Comparison of ENCODE assay signal across 22 cellular contexts in genomic region chr4:6041794-6042193, GRCh38. TPM values are rescaled to one million over a fixed set of nuclear protein-coding genes. Genes with fewer than 3 reads are reported as not detected.
DNase-seq lines count a peak whose midpoint lies in the region; ATAC-seq, FAIRE-seq and TF ChIP-seq lines count a peak whose summit lies in the region.
"Had no signal": no experiment of that assay in that cellular context is flagged by ENCODE, and none has a peak within 500 bp of the region (broad histone marks: within the 10 kb centered on the region; RNA-seq: fewer than 3 reads in every experiment).

No MANE protein-coding gene starts in this region.

- no peak overlapping the region for H3K4me3 Mint-ChIP-seq in activated CD8-positive, alpha-beta memory T cell treated with anti-CD3 and anti-CD28 coated beads, Interleukin-2, amount 10 ng/mL, durations not matched to agents 7 days and 5 days
- no peak overlapping the region for H3K4me3 Mint-ChIP-seq in type B pancreatic cell
- H3K4me3 Mint-ChIP-seq: GM23338 had no signal

- H2AFZ ChIP-seq in GM12878 (ENCODE audit: control insufficient read depth, low read depth, low read length): no peak overlapping the region
- H2AFZ ChIP-seq: GM23338 had no signal

- H4K20me1 ChIP-seq in GM12878 (ENCODE audit: control insufficient read depth, insufficient read depth): no peaks in the 10 kb centered on the region

- no peaks in the 10 kb centered on the region for H3K79me2 ChIP-seq in GM12878 (ENCODE audit: control insufficient read depth, insufficient read depth, low read length)

- H3K4me1 ChIP-seq in GM12878 (ENCODE audit: control insufficient read depth, insufficient read depth, low read length): peaks cover 11% of the 10 kb centered on the region
- H3K4me1 ChIP-seq: HAP-1, Peyer's patch had no signal

- no peak for DNase-seq in activated CD8-positive, alpha-beta memory T cell treated with anti-CD3 and anti-CD28 coated beads, Interleukin-2, amount 10 ng/mL, durations not matched to agents 7 days and 5 days
- no peak for DNase-seq in activated CD8-positive, alpha-beta memory T cell treated with anti-CD3 and anti-CD28 coated beads for 24 hours
- no peak for DNase-seq in GM12878 (ENCODE audit: low read depth, low spot score)
- no peak for DNase-seq in type B pancreatic cell (ENCODE audit: extremely low spot score, unreplicated experiment)
- no peak for DNase-seq in NOMO-1 (lab: John Stamatoyannopoulos, UW; ENCODE audit: unreplicated experiment in 2 of 2)
- DNase-seq: KG1, NCI-H1092 treated with DMSO at 0.1 percent for 48 hours, NCI-H1436 treated with DMSO at 0.1 percent for 48 hours, NCI-H2029, NCI-H2227 treated with DMSO at 0.1 percent for 48 hours, NCI-H510A, NCI-H82, Peyer's patch had no signal

- no peaks in the 10 kb centered on the region for H3K36me3 ChIP-seq in GM12878 (ENCODE audit: control insufficient read depth in 2 of 2, insufficient read depth in 2 of 2, low read length in 1 of 2)
- H3K36me3 ChIP-seq: HAP-1, Peyer's patch had no signal

- H3K4me3 ChIP-seq in GM12878: no peak overlapping the region
- H3K4me3 ChIP-seq: GM23338, HAP-1, Peyer's patch had no signal

- H3K9me3 Mint-ChIP-seq in activated CD8-positive, alpha-beta memory T cell treated with anti-CD3 and anti-CD28 coated beads, Interleukin-2, amount 10 ng/mL, durations not matched to agents 7 days and 5 days (ENCODE audit: low read depth): no peaks in the 10 kb centered on the region
- H3K9me3 Mint-ChIP-seq in type B pancreatic cell: no peaks in the 10 kb centered on the region
- H3K9me3 Mint-ChIP-seq: GM23338 had no signal

- no peaks in the 10 kb centered on the region; a peak in 2 of 4 replicates for H3K27me3 ChIP-seq in GM12878 (replicated peaks in 1 of 2; ENCODE audit: control insufficient read depth in 2 of 2, insufficient read depth in 2 of 2, low read length in 1 of 2)
- H3K27me3 ChIP-seq: Peyer's patch had no signal

- TF ChIP-seq RAD21 in GM12878 (IDR thresholded peaks at IDR 0.05; ENCODE audit: insufficient read depth, low read depth, low read length): no peak

- no peaks in the 10 kb centered on the region for H3K9me3 ChIP-seq in GM12878 (replicated peaks; ENCODE audit: control insufficient read depth, insufficient read depth, low read length)
- H3K9me3 ChIP-seq: HAP-1, Peyer's patch had no signal

- no peak overlapping the region for H3K27ac ChIP-seq in GM12878 (ENCODE audit: control insufficient read depth, insufficient read depth)
- H3K27ac ChIP-seq: C4-2B, Peyer's patch had no signal

- RAD21 ChIA-PET in GM12878 (lab: Charles Lee; ENCODE audit: unreplicated experiment): no interaction called here

- no peak for FAIRE-seq in GM12878 (lab: Jason Lieb, UNC)
- FAIRE-seq: A204.1, G401.6, HTR-8/SVneo had no signal

- BruUV-seq in GM12878 (replicated peaks; lab: Mats Ljungman, UMichigan): no TSS peak

- H3K27ac Mint-ChIP-seq in activated CD8-positive, alpha-beta memory T cell treated with anti-CD3 and anti-CD28 coated beads, Interleukin-2, amount 10 ng/mL, durations not matched to agents 7 days and 5 days: peak overlapping the region; percentile 59
- no peak overlapping the region for H3K27ac Mint-ChIP-seq in type B pancreatic cell
- H3K27ac Mint-ChIP-seq: GM23338 had no signal

- CTCF ChIA-PET in activated CD8-positive, alpha-beta memory T cell treated with anti-CD3 and anti-CD28 coated beads, Interleukin-2, amount 10 ng/mL, durations not matched to agents 7 days and 5 days (lab: Charles Lee): interaction anchor here (1.0 to 1.5 kb wide), 4 partner anchors 12 to 289 kb away, joined by 3 to 4 read pairs (median 4); no protein-coding TSS in a partner anchor
- CTCF ChIA-PET in GM12878 (lab: Yijun Ruan, JAX): no interaction called here

- peak; percentile 51 for ATAC-seq in activated CD8-positive, alpha-beta memory T cell treated with anti-CD3 and anti-CD28 coated beads, Interleukin-2, amount 10 ng/mL, durations not matched to agents 7 days and 5 days
- peak; percentile 45 for ATAC-seq in HG03565 (IDR thresholded peaks at IDR 0.05; ENCODE audit: unreplicated experiment)
- ATAC-seq in GM12878: peak; percentile 32; the same call in 1 of the 3 replicates
- no peak for ATAC-seq in GM18861 (IDR thresholded peaks at IDR 0.05; ENCODE audit: unreplicated experiment)
- ATAC-seq: GM23338 had no signal

- no peak for TF ChIP-seq EP300 in GM12878 (IDR thresholded peaks at IDR 0.05; ENCODE audit: borderline replicate concordance in 1 of 2, control insufficient read depth in 1 of 2, low read depth in 2 of 2, low read length in 2 of 2)

- no peaks in the 10 kb centered on the region for H3K27me3 Mint-ChIP-seq in activated CD8-positive, alpha-beta memory T cell treated with anti-CD3 and anti-CD28 coated beads, Interleukin-2, amount 10 ng/mL, durations not matched to agents 7 days and 5 days
- peaks cover 38% of the 10 kb centered on the region for H3K27me3 Mint-ChIP-seq in type B pancreatic cell

- WGBS in GM12878 (ENCODE audit: insufficient coverage, insufficient replicate concordance, low lambda C conversion rate, missing lambda C conversion rate): 12% methylated on average over 4 of the region's 4 CpGs

- in situ Hi-C loops in GM12878 (cut with MboI): no loop called here

- POLR2A ChIA-PET in GM12878 (lab: Charles Lee): no interaction called here

- H3K9ac ChIP-seq in GM12878 (ENCODE audit: control insufficient read depth, insufficient read depth, low read length): no peak overlapping the region

- TF ChIP-seq CTCF in GM12878 (IDR thresholded peaks at IDR 0.05 in 2 of 3, conservative IDR thresholded peaks at IDR 0.05 in 1 of 3; ENCODE audit: control insufficient read depth in 2 of 3, extremely low read depth in 1 of 3, insufficient read depth in 1 of 3, low read depth in 3 of 3, low read length in 3 of 3) (peak in 1 of 3 experiments; percentile 13; a peak in 1 of 6 replicates), type B pancreatic cell (conservative IDR thresholded peaks at IDR 0.05) (peak; percentile 32)

- H3K4me2 ChIP-seq in GM12878 (ENCODE audit: control insufficient read depth, insufficient read depth): peak overlapping the region; percentile 19; the same call in 1 of the 2 replicates
- H3K4me2 ChIP-seq: GM23338 had no signal

- intact Hi-C loops in GM12878 (cut with micrococcal nuclease; ENCODE audit: unreplicated experiment): no loop called here

- H3K4me1 Mint-ChIP-seq in activated CD8-positive, alpha-beta memory T cell treated with anti-CD3 and anti-CD28 coated beads, Interleukin-2, amount 10 ng/mL, durations not matched to agents 7 days and 5 days: peaks cover 47% of the 10 kb centered on the region
- H3K4me1 Mint-ChIP-seq in type B pancreatic cell (ENCODE audit: unreplicated experiment): no peaks in the 10 kb centered on the region
- H3K4me1 Mint-ChIP-seq: GM23338 had no signal

- TF ChIP-seq POLR2A in GM12878 (IDR thresholded peaks at IDR 0.05; ENCODE audit: low read depth, low read length): no peak

- H3K36me3 Mint-ChIP-seq in activated CD8-positive, alpha-beta memory T cell treated with anti-CD3 and anti-CD28 coated beads, Interleukin-2, amount 10 ng/mL, durations not matched to agents 7 days and 5 days: peaks cover 2% of the 10 kb centered on the region
- H3K36me3 Mint-ChIP-seq in type B pancreatic cell: no peaks in the 10 kb centered on the region

- SMC1A ChIA-PET in GM12878 (lab: Charles Lee; ENCODE audit: uncharacterized antibody, unreplicated experiment): no interaction called here

TF ChIP-seq in GM12878, 131 proteins besides CTCF, POLR2A, EP300 and RAD21 (continues in another document):
- TF ChIP-seq BHLHE40 (IDR thresholded peaks at IDR 0.05; ENCODE audit: borderline replicate concordance in 1 of 2, low read depth in 2 of 2, low read length in 1 of 2): no peak
- no peak for TF ChIP-seq SMAD1 (IDR thresholded peaks at IDR 0.05; ENCODE audit: low read depth, partially characterized antibody)
- TF ChIP-seq, protein P1, sequence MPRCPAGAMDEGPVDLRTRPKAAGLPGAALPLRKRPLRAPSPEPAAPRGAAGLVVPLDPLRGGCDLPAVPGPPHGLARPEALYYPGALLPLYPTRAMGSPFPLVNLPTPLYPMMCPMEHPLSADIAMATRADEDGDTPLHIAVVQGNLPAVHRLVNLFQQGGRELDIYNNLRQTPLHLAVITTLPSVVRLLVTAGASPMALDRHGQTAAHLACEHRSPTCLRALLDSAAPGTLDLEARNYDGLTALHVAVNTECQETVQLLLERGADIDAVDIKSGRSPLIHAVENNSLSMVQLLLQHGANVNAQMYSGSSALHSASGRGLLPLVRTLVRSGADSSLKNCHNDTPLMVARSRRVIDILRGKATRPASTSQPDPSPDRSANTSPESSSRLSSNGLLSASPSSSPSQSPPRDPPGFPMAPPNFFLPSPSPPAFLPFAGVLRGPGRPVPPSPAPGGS (IDR thresholded peaks at IDR 0.05; ENCODE audit: borderline replicate concordance, insufficient read depth, low read depth, low read length, poor library complexity, severe bottlenecking): no peak
- no peak for TF ChIP-seq IKZF2 (IDR thresholded peaks at IDR 0.05)

RNA-seq across cellular contexts. Expression of gene C4orf50, which starts 23.6 kb away (rescaled TPM):
- 1 to 10 TPM in 1 of 2 experiments, under 1 TPM in 1; 0.82 to 1.1 TPM for total RNA-seq in activated CD8-positive, alpha-beta memory T cell treated with anti-CD3 and anti-CD28 coated beads, Interleukin-2, amount 10 ng/mL, durations not matched to agents 7 days and 5 days
- total RNA-seq in GM12878 (2013; cell fraction: nucleolus; rRNA removed): 0.34 and 0.38 TPM in 2 replicates
- total RNA-seq in GM12878 (2014; rRNA removed) (0.06 and 0.11 TPM in 2 replicates), GM12878 (2014; rRNA removed; fragmentation: Illumina TruSeq; extraction: Trizol) (0.09 TPM in 2 replicates), GM12878 (2021) (0.05 and 0.08 TPM in 2 replicates), type B pancreatic cell (ENCODE audit: low replicate concordance) (0.19 and 0.52 TPM in 2 replicates)
- 0.04 TPM for polyA plus RNA-seq in GM12878 (2011; ENCODE audit: low read depth)
- polyA plus RNA-seq in GM12878 (2011; rRNA removed) (0.04 TPM in 2 replicates), GM12878 (2014; fragmentation: Illumina TruSeq; extraction: Trizol) (0.04 TPM in 1 of 2 replicates, not detected in the other), GM12878 (2014; fragmentation: Nextera tagmentation; extraction: Ambion mirVana) (not detected), GM12878 (2014; rRNA removed) (0.04 and 0.11 TPM in 2 replicates), GM12878 (2016; fragmentation: Nextera tagmentation; extraction: Ambion mirVana) (under 1 TPM in 1 of 2 experiments, not detected in 1; 0.05 TPM)
- 0.06 and 0.07 TPM in 2 replicates for polyA plus RNA-seq in GM12878 (2011; cell fraction: cytosol; rRNA removed)
- polyA plus RNA-seq in GM12878 (2011; cell fraction: nucleus; rRNA removed): 0.19 TPM in 2 replicates
- polyA plus RNA-seq in GM12878 (2012): 0.04 TPM in 2 replicates
- 0.15 and 0.21 TPM in 2 replicates for polyA minus RNA-seq in GM12878 (2011; rRNA and poly(A)+ RNA removed)
- not detected in 2 replicates for polyA minus RNA-seq in GM12878 (2011; cell fraction: cytosol; rRNA and poly(A)+ RNA removed)
- polyA minus RNA-seq in GM12878 (2011; cell fraction: nucleus; rRNA and poly(A)+ RNA removed): 0.36 and 0.38 TPM in 2 replicates
- total RNA-seq: Daoy had no signal
